Comparison of ENCODE assay signal across 8 cellular contexts in the genomic region with DNA sequence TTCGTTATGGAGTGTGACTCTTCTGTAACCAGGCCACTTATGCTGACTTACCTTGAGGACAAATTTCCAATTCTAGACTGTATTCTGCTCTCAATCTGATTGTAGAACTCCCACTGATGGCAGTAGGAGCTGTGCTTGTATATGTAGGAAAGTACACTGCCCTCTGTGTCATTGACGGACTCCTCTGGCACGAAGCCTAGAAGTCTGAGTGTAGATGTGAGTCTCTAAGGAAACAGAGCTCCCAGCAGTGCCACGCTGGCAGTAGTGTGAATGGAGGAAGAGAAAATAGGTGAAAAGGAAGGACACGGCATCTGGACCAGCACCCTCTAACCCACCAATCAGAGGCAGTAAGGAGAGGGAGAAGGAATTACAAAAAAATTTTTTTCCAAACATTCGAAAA.
DNase-seq lines count a peak whose midpoint lies in the region; FAIRE-seq and TF ChIP-seq lines count a peak whose summit lies in the region.

No MANE protein-coding gene starts in this region.

- in situ Hi-C loops in transverse colon (cut with MboI; ENCODE audit: low pct_ligation_motif_present in 1 of 4, low pct_unique_long_range_greater_than_20kb in 1 of 4, low sequenced_read_pairs in 3 of 4) = no loop called here

- peak; percentile 44 for DNase-seq in DMS53 (lab: John Stamatoyannopoulos, UW)
- DNase-seq in DMS53 treated with DMSO at 0.1 percent for 48 hours (lab: John Stamatoyannopoulos, UW; ENCODE audit: unreplicated experiment) = no peak
- DNase-seq in astrocyte of the hippocampus (ENCODE audit: low read depth, low spot score) = peak; percentile 96
- peak; percentile 56 for DNase-seq in transverse colon
- no peak for DNase-seq in GM19240 (ENCODE audit: insufficient read length, low spot score)
- no peak for DNase-seq in effector memory CD4-positive, alpha-beta T cell
- DNase-seq in activated CD4-positive, alpha-beta T cell treated with anti-CD3 and anti-CD28 coated beads for 1 hour = no peak

- H3K4me3 ChIP-seq in transverse colon = no peak overlapping the region
- no peak overlapping the region for H3K4me3 ChIP-seq in effector memory CD4-positive, alpha-beta T cell (ENCODE audit: insufficient read depth, low read depth, low read length, poor library complexity, severe bottlenecking)

- FAIRE-seq in islet of Langerhans (lab: Jason Lieb, UNC) = peak; percentile 83

- H3K27ac ChIP-seq in transverse colon = no peak overlapping the region
- no peak overlapping the region for H3K27ac ChIP-seq in effector memory CD4-positive, alpha-beta T cell (ENCODE audit: insufficient read depth, low read length, poor library complexity, severe bottlenecking)

- TF ChIP-seq POLR2A in transverse colon (IDR thresholded peaks at IDR 0.05) = no peak

- no peaks in the 10 kb centered on the region for H3K36me3 ChIP-seq in transverse colon
- no peaks in the 10 kb centered on the region for H3K36me3 ChIP-seq in effector memory CD4-positive, alpha-beta T cell (ENCODE audit: control insufficient read depth, insufficient read depth, low read length)

- intact Hi-C loops in transverse colon (cut with DNase I; ENCODE audit: low total_unique reads) = no loop called here

- TF ChIP-seq EP300 in transverse colon (IDR thresholded peaks at IDR 0.05; ENCODE audit: low read depth) = no peak

- H3K27me3 ChIP-seq in transverse colon = no peaks in the 10 kb centered on the region
- no peaks in the 10 kb centered on the region for H3K27me3 ChIP-seq in effector memory CD4-positive, alpha-beta T cell (replicated peaks; ENCODE audit: control insufficient read depth, insufficient read depth, low read length, poor library complexity, severe bottlenecking)

- TF ChIP-seq CTCF in transverse colon (IDR thresholded peaks at IDR 0.05) = no peak

- H3K4me1 ChIP-seq in transverse colon = peaks cover 0 to 4% (median 0%) of the 10 kb centered on the region in 4 donors
- H3K4me1 ChIP-seq in effector memory CD4-positive, alpha-beta T cell (ENCODE audit: control insufficient read depth, insufficient read depth, low read length, poor library complexity, severe bottlenecking) = no peaks in the 10 kb centered on the region

- H3K9me3 ChIP-seq in transverse colon = no peaks in the 10 kb centered on the region
- H3K9me3 ChIP-seq in effector memory CD4-positive, alpha-beta T cell (ENCODE audit: control insufficient read depth, low read length) = no peaks in the 10 kb centered on the region

- WGBS in transverse colon (ENCODE audit: low coverage in 1 of 2), 2 donors = 32 to 33% methylated on average over 5 to 6 of the region's 6 CpGs

Comparison
In these comparisons a context has a peak if more than half of its experiments do, and no peak if none do; other contexts are left out.
1. DNase-seq: peak in DMS53 (single experiment), astrocyte of the hippocampus (single experiment) and transverse colon (single experiment); none in DMS53 treated with DMSO at 0.1 percent for 48 hours (single experiment), GM19240 (single experiment), effector memory CD4-positive, alpha-beta T cell (0 of 3) and activated CD4-positive, alpha-beta T cell treated with anti-CD3 and anti-CD28 coated beads for 1 hour (single experiment).